8 cellular contexts compared by ENCODE assay signal in genomic region chr16:30903002-30903401, GRCh38. TPM values are rescaled to one million over a fixed set of nuclear protein-coding genes. Genes with fewer than 3 reads are reported as not detected.
DNase-seq lines count a peak whose midpoint lies in the region; ATAC-seq and TF ChIP-seq lines count a peak whose summit lies in the region.

No MANE protein-coding gene starts in this region.

- peak overlapping the region; percentile 96 for H3K27ac Mint-ChIP-seq in activated T-cell treated with anti-CD3 and anti-CD28 coated beads, Interleukin-2, amount 50 U/mL, for 24 hours

- H3K27me3 ChIP-seq in SK-N-SH (ENCODE audit: insufficient read depth) (no peaks in the 10 kb centered on the region), left lung (no peaks in the 10 kb centered on the region), suprapubic skin (no peaks in the 10 kb centered on the region)

- no peaks in the 10 kb centered on the region for H3K36me3 ChIP-seq in SK-N-SH (replicated peaks in 1 of 2; ENCODE audit: control insufficient read depth in 1 of 2, insufficient read depth in 2 of 2, low read length in 1 of 2)
- no peaks in the 10 kb centered on the region for H3K36me3 ChIP-seq in left lung
- H3K36me3 ChIP-seq in suprapubic skin: no peaks in the 10 kb centered on the region

- H3F3A ChIP-seq in SK-N-SH (replicated peaks; ENCODE audit: insufficient read depth): peaks cover 21% of the 10 kb centered on the region

- no peak for TF ChIP-seq POLR2A in suprapubic skin (IDR thresholded peaks at IDR 0.05)

- no peaks in the 10 kb centered on the region for H3K36me3 Mint-ChIP-seq in activated T-cell treated with anti-CD3 and anti-CD28 coated beads, Interleukin-2, amount 50 U/mL, for 24 hours (ENCODE audit: low read depth)

- H3K4me3 ChIP-seq in SK-N-SH (ENCODE audit: low read depth in 2 of 2, low read length in 1 of 2): no peak overlapping the region; a peak in 1 of 4 replicates
- peak overlapping the region; percentile 28 to 52 for H3K4me3 ChIP-seq in left lung
- peak overlapping the region; percentile 47 for H3K4me3 ChIP-seq in suprapubic skin

- H3K9me3 Mint-ChIP-seq in activated T-cell treated with anti-CD3 and anti-CD28 coated beads, Interleukin-2, amount 50 U/mL, for 24 hours: peaks cover 3% of the 10 kb centered on the region

- no peak for TF ChIP-seq CTCF in SK-N-SH (IDR thresholded peaks at IDR 0.05)
- TF ChIP-seq CTCF in left lung (IDR thresholded peaks at IDR 0.05): no peak
- no peak for TF ChIP-seq CTCF in suprapubic skin (IDR thresholded peaks at IDR 0.05)

- no peaks in the 10 kb centered on the region for H3K27me3 Mint-ChIP-seq in activated T-cell treated with anti-CD3 and anti-CD28 coated beads, Interleukin-2, amount 50 U/mL, for 24 hours

- H3K9me2 ChIP-seq in SK-N-SH: no peaks in the 10 kb centered on the region

- in situ Hi-C loops in ACHN (cut with HindIII; ENCODE audit: low pct_ligation_motif_present, low pct_unique_long_range_greater_than_20kb, low sequenced_read_pairs): no loop called here

- no peaks in the 10 kb centered on the region for H4K20me1 ChIP-seq in SK-N-SH (ENCODE audit: insufficient read depth)

- H3K4me1 Mint-ChIP-seq in activated T-cell treated with anti-CD3 and anti-CD28 coated beads, Interleukin-2, amount 50 U/mL, for 24 hours (ENCODE audit: low read depth): peaks cover 33% of the 10 kb centered on the region

- no peak overlapping the region; the same call in 1 of the 2 replicates for H3K4me2 ChIP-seq in SK-N-SH

- no peaks in the 10 kb centered on the region for H3K79me2 ChIP-seq in SK-N-SH (ENCODE audit: insufficient read depth)

- ATAC-seq in SK-N-SH treated with all-trans-retinoic acid at 6 μM for 48 hours (no peak), left lung (no peak)

- H3K4me3 Mint-ChIP-seq in activated T-cell treated with anti-CD3 and anti-CD28 coated beads, Interleukin-2, amount 50 U/mL, for 24 hours: peak overlapping the region; percentile 87

- POLR2A ChIA-PET in SK-N-SH (lab: Yijun Ruan, JAX): interaction anchor here (1.0 to 1.7 kb wide), 6 partner anchors 10 to 98 kb away, joined by 3 to 8 read pairs (median 5); partner anchors contain the start of gene BCL7C

- no peak overlapping the region for H2AFZ ChIP-seq in SK-N-SH (ENCODE audit: low read depth)

- H3K27ac ChIP-seq in SK-N-SH (ENCODE audit: low read depth in 2 of 2, low read length in 1 of 2) (peak overlapping the region; percentile 30 to 64; a peak in 3 of 4 replicates), left lung (peak overlapping the region; percentile 93 to 97), suprapubic skin (peak overlapping the region; percentile 83)

- H3K4me1 ChIP-seq in SK-N-SH (ENCODE audit: control insufficient read depth in 1 of 2, insufficient read depth in 2 of 2, low read depth in 1 of 2, low read length in 1 of 2) (peaks cover 5 to 12% of the 10 kb centered on the region in 2 experiments; a peak in 2 of 4 replicates), left lung (peaks cover 17 to 34% of the 10 kb centered on the region in 2 donors), suprapubic skin (peaks cover 25% of the 10 kb centered on the region)

- no peak overlapping the region for H3K9ac ChIP-seq in SK-N-SH

- 96% methylated on average over 4 of the region's 4 CpGs for WGBS in SK-N-SH (ENCODE audit: low lambda C conversion rate)
- 81% methylated on average over 4 of the region's 4 CpGs for WGBS in suprapubic skin

- CTCF ChIA-PET in SK-N-SH (lab: Yijun Ruan, JAX): interaction anchor here (0.8 to 4.6 kb wide), 18 partner anchors 10 to 238 kb away, joined by 3 to 74 read pairs (median 4); partner anchors contain the start of gene BCL7C

- DNase-seq in SK-N-SH (no peak), left lung (no peak), suprapubic skin (ENCODE audit: low spot score in 2 of 2) (no peak), ACHN (no peak), SHP77 treated with DMSO at 0.1 percent for 48 hours (lab: John Stamatoyannopoulos, UW) (no peak), occipital lobe (lab: John Stamatoyannopoulos, UW) (no peak)
- peak; percentile 57 for DNase-seq in activated T-cell treated with anti-CD3 and anti-CD28 coated beads, Interleukin-2, amount 50 U/mL, for 24 hours

- no peak for TF ChIP-seq EP300 in SK-N-SH (IDR thresholded peaks at IDR 0.05; ENCODE audit: borderline replicate concordance in 1 of 2, low read depth in 1 of 2, low read length in 1 of 2)
- TF ChIP-seq EP300 in suprapubic skin (IDR thresholded peaks at IDR 0.05): no peak

- no peak for TF ChIP-seq RAD21 in SK-N-SH (IDR thresholded peaks at IDR 0.05; ENCODE audit: low read length)

- intact Hi-C loops in left lung (cut with DNase I): loop anchor here in 1 of 2 donors (5.0 kb wide), 1 partner anchor 56 kb away; no protein-coding TSS in a partner anchor

- H3K9me3 ChIP-seq in SK-N-SH (no peaks in the 10 kb centered on the region), left lung (no peaks in the 10 kb centered on the region), suprapubic skin (no peaks in the 10 kb centered on the region)

TF ChIP-seq in SK-N-SH, 30 proteins besides CTCF, POLR2A, EP300 and RAD21 (continues in another document):
- TF ChIP-seq TAF1 (IDR thresholded peaks at IDR 0.05; ENCODE audit: borderline replicate concordance, low read depth, low read length) (no peak), JUND (IDR thresholded peaks at IDR 0.05) (no peak)
- TF ChIP-seq, protein P1, sequence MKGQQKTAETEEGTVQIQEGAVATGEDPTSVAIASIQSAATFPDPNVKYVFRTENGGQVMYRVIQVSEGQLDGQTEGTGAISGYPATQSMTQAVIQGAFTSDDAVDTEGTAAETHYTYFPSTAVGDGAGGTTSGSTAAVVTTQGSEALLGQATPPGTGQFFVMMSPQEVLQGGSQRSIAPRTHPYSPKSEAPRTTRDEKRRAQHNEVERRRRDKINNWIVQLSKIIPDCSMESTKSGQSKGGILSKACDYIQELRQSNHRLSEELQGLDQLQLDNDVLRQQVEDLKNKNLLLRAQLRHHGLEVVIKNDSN (IDR thresholded peaks at IDR 0.05; ENCODE audit: borderline replicate concordance, low read depth): no peak
- TF ChIP-seq, protein P2, sequence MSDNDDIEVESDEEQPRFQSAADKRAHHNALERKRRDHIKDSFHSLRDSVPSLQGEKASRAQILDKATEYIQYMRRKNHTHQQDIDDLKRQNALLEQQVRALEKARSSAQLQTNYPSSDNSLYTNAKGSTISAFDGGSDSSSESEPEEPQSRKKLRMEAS (IDR thresholded peaks at IDR 0.05; ENCODE audit: low read depth): no peak

TF ChIP-seq in SK-N-SH treated with all-trans-retinoic acid at 6 μM for 48 hours, 23 proteins besides CTCF, POLR2A, EP300 and RAD21 (continues in another document):
- TF ChIP-seq ZNF565 (CRISPR knock-in tag; conservative IDR thresholded peaks at IDR 0.05; ENCODE audit: low read depth) (no peak), ARNTL (CRISPR knock-in tag; IDR thresholded peaks at IDR 0.05; ENCODE audit: borderline replicate concordance, low read depth) (no peak), GLIS3 (CRISPR knock-in tag; IDR thresholded peaks at IDR 0.05) (no peak), RARB (CRISPR knock-in tag; IDR thresholded peaks at IDR 0.05) (no peak)
- TF ChIP-seq, protein P3, sequence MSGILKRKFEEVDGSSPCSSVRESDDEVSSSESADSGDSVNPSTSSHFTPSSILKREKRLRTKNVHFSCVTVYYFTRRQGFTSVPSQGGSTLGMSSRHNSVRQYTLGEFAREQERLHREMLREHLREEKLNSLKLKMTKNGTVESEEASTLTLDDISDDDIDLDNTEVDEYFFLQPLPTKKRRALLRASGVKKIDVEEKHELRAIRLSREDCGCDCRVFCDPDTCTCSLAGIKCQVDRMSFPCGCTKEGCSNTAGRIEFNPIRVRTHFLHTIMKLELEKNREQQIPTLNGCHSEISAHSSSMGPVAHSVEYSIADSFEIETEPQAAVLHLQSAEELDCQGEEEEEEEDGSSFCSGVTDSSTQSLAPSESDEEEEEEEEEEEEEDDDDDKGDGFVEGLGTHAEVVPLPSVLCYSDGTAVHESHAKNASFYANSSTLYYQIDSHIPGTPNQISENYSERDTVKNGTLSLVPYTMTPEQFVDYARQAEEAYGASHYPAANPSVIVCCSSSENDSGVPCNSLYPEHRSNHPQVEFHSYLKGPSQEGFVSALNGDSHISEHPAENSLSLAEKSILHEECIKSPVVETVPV (CRISPR knock-in tag; IDR thresholded peaks at IDR 0.05): no peak

RNA-seq across cellular contexts. Expression of gene CTF1, which starts 6.6 kb away (rescaled TPM):
- 35.9 and 45.7 TPM in 2 replicates for polyA plus RNA-seq in SK-N-SH (2012; rRNA removed)
- 25.7 and 32.1 TPM in 2 replicates for polyA plus RNA-seq in SK-N-SH (2012; cell fraction: cytosol; rRNA removed)
- polyA plus RNA-seq in SK-N-SH (2012; cell fraction: nucleus; rRNA removed): 25.1 and 26.3 TPM in 2 replicates
- 1 to 10 TPM; 4.5 to 7.9 TPM for total RNA-seq in left lung
- 1 to 10 TPM in 1 of 4 donors, under 1 TPM in 3; 0.30 to 1.3 (median 0.71) TPM for total RNA-seq in suprapubic skin
- total RNA-seq in occipital lobe: not detected

RNA-seq across cellular contexts. Expression of gene BCL7C, which starts 9.1 kb away (rescaled TPM):
- 48.5 and 56.3 TPM in 2 replicates for polyA plus RNA-seq in SK-N-SH (2012; rRNA removed)
- 43.4 and 50.2 TPM in 2 replicates for polyA plus RNA-seq in SK-N-SH (2012; cell fraction: cytosol; rRNA removed)
- 18.9 and 20.3 TPM in 2 replicates for polyA plus RNA-seq in SK-N-SH (2012; cell fraction: nucleus; rRNA removed)
- total RNA-seq in left lung: 10 to 100 TPM; 25.8 to 29.3 TPM
- total RNA-seq in suprapubic skin: 10 to 100 TPM; 32.3 to 47.2 (median 43.9) TPM
- 29.6 TPM for total RNA-seq in occipital lobe

RNA-seq across cellular contexts. Expression of gene FBXL19, which starts 20.4 kb away (rescaled TPM):
- polyA plus RNA-seq in SK-N-SH (2012; rRNA removed): 18.3 and 20.6 TPM in 2 replicates
- 8.6 and 15.1 TPM in 2 replicates for polyA plus RNA-seq in SK-N-SH (2012; cell fraction: cytosol; rRNA removed)
- polyA plus RNA-seq in SK-N-SH (2012; cell fraction: nucleus; rRNA removed): 31.4 and 33.9 TPM in 2 replicates
- 10 to 100 TPM; 11.2 to 18.7 TPM for total RNA-seq in left lung
- 10 to 100 TPM; 21.7 to 28.7 (median 24.5) TPM for total RNA-seq in suprapubic skin
- 56.1 TPM for total RNA-seq in occipital lobe

RNA-seq across cellular contexts. Expression of gene ORAI3, which starts 45.9 kb away (rescaled TPM):
- polyA plus RNA-seq in SK-N-SH (2012; rRNA removed): 29.0 and 31.8 TPM in 2 replicates
- polyA plus RNA-seq in SK-N-SH (2012; cell fraction: cytosol; rRNA removed): 23.3 and 28.4 TPM in 2 replicates
- 32.0 and 34.8 TPM in 2 replicates for polyA plus RNA-seq in SK-N-SH (2012; cell fraction: nucleus; rRNA removed)
- total RNA-seq in left lung (10 to 100 TPM; 20.7 to 23.2 TPM), suprapubic skin (10 to 100 TPM; 25.7 to 41.0 (median 32.7) TPM), occipital lobe (5.5 TPM)

RNA-seq across cellular contexts. Expression of gene SETD1A, which starts 54.6 kb away (rescaled TPM):
- polyA plus RNA-seq in SK-N-SH (2012; rRNA removed): 2.4 and 6.8 TPM in 2 replicates
- 4.2 and 6.8 TPM in 2 replicates for polyA plus RNA-seq in SK-N-SH (2012; cell fraction: cytosol; rRNA removed)
- 18.8 and 24.8 TPM in 2 replicates for polyA plus RNA-seq in SK-N-SH (2012; cell fraction: nucleus; rRNA removed)
- total RNA-seq in left lung: 10 to 100 TPM; 12.1 to 16.4 TPM
- 10 to 100 TPM; 12.5 to 14.7 (median 13.7) TPM for total RNA-seq in suprapubic skin
- 1.6 TPM for total RNA-seq in occipital lobe

Comparison
In these comparisons a context has a peak if more than half of its experiments do, and no peak if none do; other contexts are left out.
1. H3K4me3 ChIP-seq: peak in left lung (2 of 2) and suprapubic skin (single experiment); none in SK-N-SH (0 of 2).
2. Peak in every context shown above with its lines, with median percentiles within 50 percentile points of each other: H3K27ac ChIP-seq.